Comparison of ENCODE assay signal across 8 cellular contexts in the genomic region with DNA sequence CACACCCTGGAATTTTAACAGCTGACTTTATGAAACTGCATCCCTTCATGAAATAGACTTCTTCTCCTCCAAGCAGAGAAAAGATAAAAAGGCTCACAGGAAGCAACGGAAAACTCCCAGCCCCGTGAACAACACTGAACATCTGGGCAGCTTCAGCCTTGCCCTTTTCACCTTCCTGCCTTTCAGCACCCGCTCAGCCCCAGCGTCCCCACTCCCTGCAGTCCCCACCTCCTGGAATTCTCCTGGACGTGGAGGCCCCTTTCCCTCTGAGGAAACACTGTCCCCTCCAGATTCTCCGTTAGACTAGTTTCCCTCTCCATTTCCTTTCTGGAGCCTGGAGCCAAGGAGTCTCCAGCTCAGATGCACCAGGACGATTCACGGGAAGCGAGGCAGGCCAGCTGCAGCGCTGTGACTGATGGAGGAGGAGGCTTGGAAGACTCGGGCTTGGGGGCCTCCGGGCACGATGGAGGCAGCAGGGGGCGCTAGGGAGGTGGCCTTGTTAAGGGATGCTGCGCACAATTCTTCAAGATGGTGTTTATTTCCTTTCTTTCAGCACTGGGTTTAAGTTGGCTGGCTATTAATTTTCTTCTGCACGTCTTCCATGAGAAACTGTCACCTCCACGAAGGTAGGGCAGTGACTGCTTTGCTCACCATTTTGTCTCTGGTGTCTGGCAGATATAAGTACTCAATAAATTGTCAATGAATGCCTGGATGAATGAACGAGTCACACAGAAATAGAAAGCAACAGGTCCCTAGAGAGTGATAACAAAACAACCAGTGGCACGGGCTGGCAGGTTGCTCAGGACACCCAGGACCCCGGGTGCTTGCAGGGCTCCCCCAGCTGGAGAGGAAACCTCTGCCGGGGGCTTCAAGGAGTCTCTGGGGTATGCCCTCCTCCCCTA. TPM values are rescaled to one million over a fixed set of nuclear protein-coding genes. Genes with fewer than 3 reads are reported as not detected.
DNase-seq lines count a peak whose midpoint lies in the region; ATAC-seq, FAIRE-seq and TF ChIP-seq lines count a peak whose summit lies in the region.

No MANE protein-coding gene starts in this region.

- TF ChIP-seq EP300 in tibial nerve (IDR thresholded peaks at IDR 0.05) = peak in 1 of 2 donors; percentile 11

- FAIRE-seq in pancreas (lab: Jason Lieb, UNC) = no peak

- H3K27ac ChIP-seq in pancreas = peak overlapping the region in 3 of 4 donors; percentile 22 to 57 (median 42)
- peak overlapping the region; percentile 56 to 87 (median 76) for H3K27ac ChIP-seq in tibial nerve

- H3K9me3 Mint-ChIP-seq in Caco-2 (ENCODE audit: unreplicated experiment) = no peaks in the 10 kb centered on the region
- no peaks in the 10 kb centered on the region for H3K9me3 Mint-ChIP-seq in activated T-cell treated with anti-CD3 and anti-CD28 coated beads, Interleukin-2, amount 50 U/mL, for 24 hours

- TF ChIP-seq CTCF in Caco-2 (IDR thresholded peaks at IDR 0.05; ENCODE audit: insufficient read depth in 1 of 2, low read depth in 1 of 2, low read length in 1 of 2, severe bottlenecking in 1 of 2, unreplicated experiment in 1 of 2) (peak; percentile 21 to 42), pancreas (IDR thresholded peaks at IDR 0.05) (peak in 1 of 4 donors; percentile 12), tibial nerve (IDR thresholded peaks at IDR 0.05) (peak; percentile 25 to 47 (median 32))

- H3K4me1 Mint-ChIP-seq in Caco-2 (ENCODE audit: low read depth, unreplicated experiment) = peaks cover 2% of the 10 kb centered on the region
- peaks cover 12% of the 10 kb centered on the region for H3K4me1 Mint-ChIP-seq in activated T-cell treated with anti-CD3 and anti-CD28 coated beads, Interleukin-2, amount 50 U/mL, for 24 hours (ENCODE audit: low read depth)

- H3K4me3 Mint-ChIP-seq in Caco-2 (ENCODE audit: unreplicated experiment) = no peak overlapping the region
- H3K4me3 Mint-ChIP-seq in activated T-cell treated with anti-CD3 and anti-CD28 coated beads, Interleukin-2, amount 50 U/mL, for 24 hours = no peak overlapping the region

- CTCF ChIA-PET in Caco-2 (lab: Charles Lee) = interaction anchor here (1.8 kb wide), 1 partner anchor 10 kb away, joined by 5 read pairs; no protein-coding TSS in a partner anchor

- H3K4me3 ChIP-seq in Caco-2 (ENCODE audit: low read depth, low read length) (no peak overlapping the region), NT2/D1 (ENCODE audit: insufficient read length, low read depth) (no peak overlapping the region), pancreas (no peak overlapping the region), tibial nerve (peak overlapping the region in 1 of 4 donors; percentile 7)

- 36 to 42% methylated on average over 21 of the region's 21 CpGs for WGBS in pancreas, 2 donors
- WGBS in tibial nerve, 2 donors = 27 to 30% methylated on average over 21 of the region's 21 CpGs

- peak in 1 of 2 experiments; percentile 36 for DNase-seq in Caco-2
- peak; percentile 61 for DNase-seq in HCEC 1CT
- peak; percentile 80 for DNase-seq in NT2/D1 (ENCODE audit: low read depth, low spot score)
- peak; percentile 80 for DNase-seq in activated T-cell treated with anti-CD3 and anti-CD28 coated beads, Interleukin-2, amount 50 U/mL, for 24 hours
- peak; percentile 39 for DNase-seq in fibroblast of the conjunctiva (ENCODE audit: low read depth)
- DNase-seq in pancreas = peak; percentile 12 to 74 (median 39)
- peak; percentile 51 to 63 for DNase-seq in tibial nerve (ENCODE audit: low spot score in 2 of 2)
- no peak for DNase-seq in NCI-H1694 (lab: John Stamatoyannopoulos, UW)

- no peak for TF ChIP-seq POLR2A in tibial nerve (IDR thresholded peaks at IDR 0.05)

- intact Hi-C loops in Caco-2 (cut with micrococcal nuclease; ENCODE audit: unreplicated experiment) = no loop called here
- intact Hi-C loops in pancreas (cut with DNase I) = no loop called here

- H3K4me1 ChIP-seq in Caco-2 (0 out of 2 replicates have a peak, but pooled peaks cover 4% of the 10 kb centered on the region), NT2/D1 (ENCODE audit: insufficient read depth, insufficient read length) (peaks cover 8% of the 10 kb centered on the region), pancreas (no peaks in the 10 kb centered on the region), tibial nerve (peaks cover 0 to 29% (median 20%) of the 10 kb centered on the region in 4 donors)

- H3K27me3 ChIP-seq in Caco-2 (replicated peaks; ENCODE audit: control insufficient read depth, insufficient read depth, low read length) = no peaks in the 10 kb centered on the region
- H3K27me3 ChIP-seq in NT2/D1 (ENCODE audit: insufficient read depth, insufficient read length) = no peaks in the 10 kb centered on the region
- H3K27me3 ChIP-seq in pancreas = no peaks in the 10 kb centered on the region
- H3K27me3 ChIP-seq in tibial nerve = no peaks in the 10 kb centered on the region

- POLR2A ChIA-PET in Caco-2 (lab: Charles Lee) = no interaction called here

- peaks cover 3% of the 10 kb centered on the region for H3K27me3 Mint-ChIP-seq in Caco-2 (ENCODE audit: insufficient read depth, unreplicated experiment)
- peaks cover 28% of the 10 kb centered on the region for H3K27me3 Mint-ChIP-seq in activated T-cell treated with anti-CD3 and anti-CD28 coated beads, Interleukin-2, amount 50 U/mL, for 24 hours

- no peaks in the 10 kb centered on the region for H3K9me3 ChIP-seq in Caco-2
- H3K9me3 ChIP-seq in NT2/D1 (ENCODE audit: insufficient read depth, low read length) = no peaks in the 10 kb centered on the region
- no peaks in the 10 kb centered on the region for H3K9me3 ChIP-seq in pancreas
- H3K9me3 ChIP-seq in tibial nerve = no peaks in the 10 kb centered on the region

- H3K36me3 Mint-ChIP-seq in Caco-2 (ENCODE audit: insufficient read depth, unreplicated experiment) = no peaks in the 10 kb centered on the region
- H3K36me3 Mint-ChIP-seq in activated T-cell treated with anti-CD3 and anti-CD28 coated beads, Interleukin-2, amount 50 U/mL, for 24 hours (ENCODE audit: low read depth) = no peaks in the 10 kb centered on the region

- no peak overlapping the region for H3K27ac Mint-ChIP-seq in Caco-2 (ENCODE audit: unreplicated experiment)
- H3K27ac Mint-ChIP-seq in activated T-cell treated with anti-CD3 and anti-CD28 coated beads, Interleukin-2, amount 50 U/mL, for 24 hours = no peak overlapping the region

- peak in 3 of 4 donors; percentile 62 to 73 (median 68) for ATAC-seq in pancreas

- no peaks in the 10 kb centered on the region for H3K36me3 ChIP-seq in Caco-2 (ENCODE audit: control insufficient read depth, insufficient read depth, low read length)
- H3K36me3 ChIP-seq in NT2/D1 (ENCODE audit: insufficient read depth, insufficient read length, low read length) = no peaks in the 10 kb centered on the region
- no peaks in the 10 kb centered on the region for H3K36me3 ChIP-seq in pancreas
- H3K36me3 ChIP-seq in tibial nerve = no peaks in the 10 kb centered on the region

- H3K9ac ChIP-seq in NT2/D1 (ENCODE audit: insufficient read length, low read depth) = no peak overlapping the region

- no TSS peak for BruUV-seq in Caco-2 (replicated peaks; lab: Mats Ljungman, UMichigan)

RNA-seq across cellular contexts. Expression of a gene that starts 3.0 kb away (rescaled TPM):
- total RNA-seq in Caco-2 (2022) = not detected in 2 replicates
- 1 to 10 TPM in 2 of 6 donors, under 1 TPM in 2, not detected in 2; 0.19 to 2.3 (median 1.2) TPM for total RNA-seq in pancreas
- polyA plus RNA-seq in pancreas = under 1 TPM; 0.26 to 0.42 TPM
- 100 to 1,000 TPM in 3 of 4 donors, 10 to 100 TPM in 1; 52.8 to 403 (median 136) TPM for total RNA-seq in tibial nerve

RNA-seq across cellular contexts. Expression of a gene that starts 33.4 kb away (rescaled TPM):
- total RNA-seq in Caco-2 (2022) = 0.18 TPM in 1 of 2 replicates, not detected in the other
- not detected for total RNA-seq in pancreas
- under 1 TPM in 1 of 2 donors, not detected in 1; 0.05 TPM for polyA plus RNA-seq in pancreas
- not detected for total RNA-seq in tibial nerve

Comparison
In these comparisons a context has a peak if more than half of its experiments do, and no peak if none do; other contexts are left out.
1. RNA of a gene that starts 3.0 kb away (total RNA-seq): 52.8 to 403 TPM in tibial nerve; 0.19 to 2.3 TPM in pancreas and not detected in Caco-2; every median in the first group is over 10 times any median in the second.